18 cellular contexts compared by ENCODE assay signal in the genomic region with DNA sequence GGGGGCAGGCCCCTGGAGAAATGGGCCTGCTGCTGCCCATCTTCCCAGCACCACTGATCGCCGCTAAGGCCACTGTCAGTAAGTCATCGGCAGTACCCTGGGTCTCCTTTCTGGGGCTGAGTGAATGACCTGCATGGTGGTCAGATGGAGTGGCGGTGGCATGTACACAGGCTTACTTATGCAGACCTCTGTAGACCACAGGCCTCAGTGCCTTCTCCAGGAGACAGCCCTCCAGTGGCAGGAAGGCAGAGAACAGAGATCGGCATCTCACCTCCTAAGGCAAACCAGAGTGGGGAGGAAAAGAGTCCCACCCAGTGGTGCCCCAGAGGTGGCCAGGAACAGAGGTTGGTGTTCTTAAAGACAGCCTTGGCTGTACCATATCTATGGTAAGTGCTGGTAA. TPM values are rescaled to one million over a fixed set of nuclear protein-coding genes. Genes with fewer than 3 reads are reported as not detected.
A peak's percentile ranks its signal among the peaks of the same experiment; 100 is the strongest.
DNase-seq lines count a peak whose midpoint lies in the region; ATAC-seq, FAIRE-seq and TF ChIP-seq lines count a peak whose summit lies in the region.
"Had no signal": no experiment of that assay in that cellular context is flagged by ENCODE, and none has a peak within 500 bp of the region (broad histone marks: within the 10 kb centered on the region; RNA-seq: fewer than 3 reads in every experiment).

No MANE protein-coding gene starts in this region.

- no peak for TF ChIP-seq EP300 in HepG2 (IDR thresholded peaks at IDR 0.05; ENCODE audit: low read depth in 2 of 2, low read length in 2 of 2)
- TF ChIP-seq EP300 in HepG2 (CRISPR knock-in tag; IDR thresholded peaks at IDR 0.05; ENCODE audit: borderline replicate concordance) = no peak
- no peak for TF ChIP-seq EP300 in H1 (IDR thresholded peaks at IDR 0.05; ENCODE audit: borderline replicate concordance in 1 of 2, low read depth in 2 of 2, low read length in 2 of 2)

- H4K8ac ChIP-seq in H1 (ENCODE audit: extremely low read depth, insufficient read depth, low read length) = peak overlapping the region; percentile 18; the same call in 1 of the 2 replicates

- H3K4me1 ChIP-seq in HepG2 (ENCODE audit: insufficient read depth, low read length) = no peaks in the 10 kb centered on the region
- no peaks in the 10 kb centered on the region for H3K4me1 ChIP-seq in right lobe of liver
- no peaks in the 10 kb centered on the region for H3K4me1 ChIP-seq in Panc1 (ENCODE audit: control insufficient read depth, insufficient read depth, low read length)
- 0 out of 7 replicates have a peak, but pooled peaks cover 0 to 2% (median 0%) of the 10 kb centered on the region in 4 experiments for H3K4me1 ChIP-seq in H1 (replicated peaks in 1 of 4; ENCODE audit: control insufficient read depth in 3 of 4, insufficient read depth in 4 of 4, low read length in 3 of 4)

- peaks cover 18 to 48% of the 10 kb centered on the region in 2 experiments for H3K36me3 ChIP-seq in HepG2 (replicated peaks in 1 of 2; ENCODE audit: control insufficient read depth in 1 of 2, insufficient read depth in 2 of 2, low read length in 2 of 2)
- H3K36me3 ChIP-seq in right lobe of liver = no peaks in the 10 kb centered on the region
- no peaks in the 10 kb centered on the region for H3K36me3 ChIP-seq in Panc1 (ENCODE audit: control insufficient read depth, insufficient read depth, low read length)
- no peaks in the 10 kb centered on the region for H3K36me3 ChIP-seq in H1 (ENCODE audit: control insufficient read depth in 2 of 4, insufficient read depth in 4 of 4, low read length in 3 of 4)

- intact Hi-C loops in HepG2 (cut with micrococcal nuclease; ENCODE audit: unreplicated experiment) = no loop called here
- intact Hi-C loops in right lobe of liver (cut with DNase I) = no loop called here
- intact Hi-C loops in Panc1 (cut with micrococcal nuclease; ENCODE audit: unreplicated experiment) = no loop called here
- intact Hi-C loops in MCF 10A (cut with micrococcal nuclease) = no loop called here

- ATAC-seq in HepG2 (peak; percentile 48; the same call in 2 of the 3 replicates), right lobe of liver (no peak), Panc1 (peak; percentile 17; the same call in 1 of the 2 replicates), GM18909 (IDR thresholded peaks at IDR 0.05; ENCODE audit: poor library complexity, unreplicated experiment) (no peak)
- ATAC-seq in stimulated activated naive CD8-positive, alpha-beta T cell treated with anti-CD3 and anti-CD28 coated beads, Interleukin-15, Interleukin-2, amounts not matched to agents 100 U/mL and 50 U/mL, for 24 hours = no peak

- H3K79me2 ChIP-seq in HepG2 (ENCODE audit: insufficient read depth, low read length) (no peaks in the 10 kb centered on the region), H1 (ENCODE audit: control insufficient read depth in 1 of 2, insufficient read depth in 2 of 2, low read length in 2 of 2) (no peaks in the 10 kb centered on the region)

- no TSS peak for BruUV-seq in HepG2 (replicated peaks; lab: Mats Ljungman, UMichigan)
- BruUV-seq in Panc1 (replicated peaks; lab: Mats Ljungman, UMichigan) = no TSS peak
- no TSS peak for BruUV-seq in MCF 10A (replicated peaks; lab: Mats Ljungman, UMichigan)

- no peak overlapping the region for H3K4me3 Mint-ChIP-seq in MCF 10A (ENCODE audit: unreplicated experiment)
- H3K4me3 Mint-ChIP-seq: CD4-positive, alpha-beta T cell; IgD-negative memory B cell had no signal

- H2BK20ac ChIP-seq in H1 (ENCODE audit: low read length) = no peak overlapping the region

- TF ChIP-seq RAD21 in HepG2 (CRISPR knock-in tag; IDR thresholded peaks at IDR 0.05) = no peak
- peak; percentile 6 to 18; a peak in 2 of 4 replicates for TF ChIP-seq RAD21 in H1 (IDR thresholded peaks at IDR 0.05 in 1 of 2, conservative IDR thresholded peaks at IDR 0.05 in 1 of 2; ENCODE audit: low read depth in 2 of 2, low read length in 2 of 2)

- no peak overlapping the region for H2BK12ac ChIP-seq in H1 (ENCODE audit: low read depth, low read length)

- H3K18ac ChIP-seq in H1 (ENCODE audit: extremely low read depth, low read length) = no peak overlapping the region

- POLR2A ChIA-PET in HepG2 (lab: Yijun Ruan, JAX) (no interaction called here), Panc1 (lab: Charles Lee) (no interaction called here), H1 (lab: Charles Lee; ENCODE audit: partially characterized antibody) (no interaction called here), MCF 10A (lab: Yijun Ruan, JAX) (interaction anchor here (1.5 kb wide), 1 partner anchor 9 kb away, joined by 4 read pairs; no protein-coding TSS in a partner anchor)

- H2BK15ac ChIP-seq in H1 (ENCODE audit: low read length) = no peak overlapping the region

- H3K4me3 ChIP-seq in HepG2 (replicated peaks in 1 of 3; ENCODE audit: insufficient read depth in 1 of 3, low read depth in 2 of 3, low read length in 3 of 3) (no peak overlapping the region), right lobe of liver (no peak overlapping the region), Panc1 (ENCODE audit: low read depth in 2 of 2, low read length in 2 of 2) (no peak overlapping the region), H1 (ENCODE audit: extremely low read depth in 1 of 4, insufficient read depth in 2 of 4, low read depth in 3 of 4, low read length in 4 of 4) (no peak overlapping the region)

- H3K9ac ChIP-seq in HepG2 (ENCODE audit: insufficient read depth, low read depth, low read length) (no peak overlapping the region), H1 (replicated peaks in 1 of 4; ENCODE audit: extremely low read depth in 1 of 4, low read depth in 3 of 4, low read length in 3 of 4) (no peak overlapping the region)
- H3K9ac ChIP-seq: KMS-11 had no signal

- H3K27ac ChIP-seq in HepG2 (ENCODE audit: extremely low read length, insufficient read depth, low read length) (no peak overlapping the region), right lobe of liver (no peak overlapping the region), Panc1 (ENCODE audit: low read length) (no peak overlapping the region), H1 (ENCODE audit: low read depth, low read length) (no peak overlapping the region)
- H3K27ac ChIP-seq: 22Rv1, KMS-11 had no signal

- H3K23ac ChIP-seq in H1 (ENCODE audit: insufficient read length) = no peak overlapping the region

- H2AFZ ChIP-seq in HepG2 (ENCODE audit: low read length) (no peak overlapping the region), H1 (ENCODE audit: low read length) (no peak overlapping the region)

- no peak for DNase-seq in HepG2 (ENCODE audit: low spot score)
- DNase-seq in right lobe of liver = no peak
- DNase-seq in Panc1 (ENCODE audit: low read depth, low spot score) = no peak
- no peak for DNase-seq in H1 (ENCODE audit: low read depth in 1 of 2, low spot score in 2 of 2)
- no peak for DNase-seq in stimulated activated naive CD8-positive, alpha-beta T cell treated with anti-CD3 and anti-CD28 coated beads, Interleukin-15, Interleukin-2, amounts not matched to agents 100 U/mL and 50 U/mL, for 24 hours
- no peak for DNase-seq in MCF 10A (ENCODE audit: unreplicated experiment)
- DNase-seq: C1 segment of cervical spinal cord; Calu3; CD4-positive, alpha-beta T cell; DMS79; H7 had no signal

- H4K91ac ChIP-seq in H1 (replicated peaks; ENCODE audit: insufficient read length, low read length) = no peak overlapping the region

- no peaks in the 10 kb centered on the region for H3K27me3 ChIP-seq in HepG2 (ENCODE audit: control insufficient read depth in 1 of 2, insufficient read depth in 2 of 2, low read length in 2 of 2)
- no peaks in the 10 kb centered on the region for H3K27me3 ChIP-seq in right lobe of liver
- H3K27me3 ChIP-seq in Panc1 (ENCODE audit: control insufficient read depth, insufficient read depth, low read length) = no peaks in the 10 kb centered on the region
- no peaks in the 10 kb centered on the region for H3K27me3 ChIP-seq in H1 (replicated peaks in 1 of 4; ENCODE audit: control insufficient read depth in 3 of 4, extremely low read depth in 1 of 4, insufficient read depth in 3 of 4, low read length in 3 of 4)

- no peaks in the 10 kb centered on the region for H3K9me3 Mint-ChIP-seq in MCF 10A (ENCODE audit: unreplicated experiment)
- H3K9me3 Mint-ChIP-seq: CD4-positive, alpha-beta T cell; IgD-negative memory B cell had no signal

- H2AK5ac ChIP-seq in H1 (ENCODE audit: low read depth, low read length) = no peak overlapping the region

- no peaks in the 10 kb centered on the region for H3K27me3 Mint-ChIP-seq in MCF 10A (ENCODE audit: insufficient read depth, unreplicated experiment)
- H3K27me3 Mint-ChIP-seq: CD4-positive, alpha-beta T cell; IgD-negative memory B cell had no signal

- H3K56ac ChIP-seq in H1 (replicated peaks; ENCODE audit: insufficient read length, low read depth, low read length) = no peak overlapping the region

- no peak overlapping the region for H3K4ac ChIP-seq in H1 (replicated peaks; ENCODE audit: insufficient read length, low read depth, low read length)

- TF ChIP-seq CTCF in HepG2 (CRISPR knock-in tag; IDR thresholded peaks at IDR 0.05) (no peak), right lobe of liver (IDR thresholded peaks at IDR 0.05) (no peak), Panc1 (IDR thresholded peaks at IDR 0.05) (no peak), H1 (IDR thresholded peaks at IDR 0.05; ENCODE audit: control extremely low read depth in 1 of 3, insufficient read depth in 1 of 3, low read depth in 1 of 3, low read length in 3 of 3) (peak in 1 of 3 experiments; percentile 24; a peak in 1 of 4 replicates), MCF 10A (IDR thresholded peaks at IDR 0.05; ENCODE audit: unreplicated experiment) (no peak)

- CTCF ChIA-PET in HepG2 (lab: Yijun Ruan, JAX; ENCODE audit: low intra/inter-chr PET ratio, low total read pairs) = no interaction called here
- CTCF ChIA-PET in Panc1 (lab: Charles Lee) = no interaction called here
- CTCF ChIA-PET in H1 (lab: Charles Lee; ENCODE audit: partially characterized antibody) = interaction anchor here (0.8 to 10.4 kb wide), 10 partner anchors 9 to 477 kb away, joined by 3 to 93 read pairs (median 4); no protein-coding TSS in a partner anchor
- CTCF ChIA-PET in MCF 10A (lab: Yijun Ruan, JAX) = interaction anchor here (0.6 to 0.8 kb wide), 3 partner anchors 9 to 719 kb away, joined by 3 read pairs; no protein-coding TSS in a partner anchor

- H3K79me1 ChIP-seq in H1 (ENCODE audit: low read depth, low read length) = no peaks in the 10 kb centered on the region

- no peaks in the 10 kb centered on the region for H4K20me1 ChIP-seq in HepG2 (ENCODE audit: insufficient read depth, low read length)
- peaks cover 2 to 8% of the 10 kb centered on the region in 2 experiments for H4K20me1 ChIP-seq in H1 (replicated peaks in 1 of 2; ENCODE audit: control insufficient read depth in 1 of 2, insufficient read depth in 2 of 2, low read length in 2 of 2)

- no peaks in the 10 kb centered on the region for H3K9me3 ChIP-seq in HepG2 (ENCODE audit: low read length)
- H3K9me3 ChIP-seq in right lobe of liver = no peaks in the 10 kb centered on the region
- H3K9me3 ChIP-seq in Panc1 (ENCODE audit: control insufficient read depth, insufficient read depth, low read depth, low read length) = no peaks in the 10 kb centered on the region
- no peaks in the 10 kb centered on the region for H3K9me3 ChIP-seq in H1 (ENCODE audit: insufficient read depth in 2 of 2, low read depth in 1 of 2, low read length in 1 of 2)

- H2BK120ac ChIP-seq in H1 (replicated peaks; ENCODE audit: low read depth, low read length) = no peak overlapping the region

- no peak overlapping the region for H3K27ac Mint-ChIP-seq in MCF 10A (ENCODE audit: low read depth, unreplicated experiment)
- H3K27ac Mint-ChIP-seq: CD4-positive, alpha-beta T cell had no signal

- H3K36me3 Mint-ChIP-seq in MCF 10A (ENCODE audit: insufficient read depth, unreplicated experiment) = peaks cover 24% of the 10 kb centered on the region

- no peak overlapping the region for H4K5ac ChIP-seq in H1 (ENCODE audit: insufficient read length, low read depth, low read length)

- H3K23me2 ChIP-seq in H1 (ENCODE audit: low read depth, low read length) = no peaks in the 10 kb centered on the region

- in situ Hi-C loops in HepG2 (cut with HindIII; ENCODE audit: extremely low pct_ligation_motif_present, low pct_unique_long_range_greater_than_20kb) = no loop called here
- in situ Hi-C loops in Panc1 (cut with HindIII; ENCODE audit: low pct_unique_long_range_greater_than_20kb, low sequenced_read_pairs) = no loop called here

- no peak for FAIRE-seq in HepG2 (lab: Jason Lieb, UNC)
- FAIRE-seq in H1 (lab: Jason Lieb, UNC) = no peak
- FAIRE-seq: G401.6, GM12891 had no signal

- H2BK5ac ChIP-seq in H1 (ENCODE audit: low read depth, low read length) = no peak overlapping the region

- H3K4me1 Mint-ChIP-seq in MCF 10A (ENCODE audit: insufficient read depth, unreplicated experiment) = peaks cover 7% of the 10 kb centered on the region

- no peak overlapping the region for H3K14ac ChIP-seq in H1 (ENCODE audit: insufficient read length)

- 94% methylated on average over 4 of the region's 5 CpGs for WGBS in HepG2 (ENCODE audit: low lambda C conversion rate)
- 94% methylated on average over 3 of the region's 5 CpGs for WGBS in right lobe of liver (ENCODE audit: insufficient coverage, low coverage, low lambda C conversion rate, missing lambda C conversion rate)
- WGBS in H1 (ENCODE audit: extremely low coverage in 1 of 2, insufficient coverage in 1 of 2, insufficient read length in 1 of 2, insufficient replicate concordance in 2 of 2, low coverage in 1 of 2, low lambda C conversion rate in 2 of 2, missing lambda C conversion rate in 1 of 2), 2 experiments = 89% methylated on average over 5 of the region's 5 CpGs; no CpG with 5 or more reads in 1 of the 2 experiments

- H3K4me2 ChIP-seq in HepG2 (ENCODE audit: low read depth, low read length) (no peak overlapping the region), H1 (ENCODE audit: insufficient read depth in 1 of 2, low read depth in 2 of 2, low read length in 2 of 2) (no peak overlapping the region)
- H3K4me2 ChIP-seq: KMS-11 had no signal

- TF ChIP-seq POLR2A in HepG2 (IDR thresholded peaks at IDR 0.05; ENCODE audit: insufficient read depth in 1 of 2, low read depth in 2 of 2, low read length in 2 of 2) (no peak), right lobe of liver (IDR thresholded peaks at IDR 0.05) (no peak), H1 (IDR thresholded peaks at IDR 0.05; ENCODE audit: control extremely low read depth in 1 of 2, low read depth in 2 of 2, low read length in 2 of 2) (no peak)

RNA-seq across cellular contexts. Expression of gene LRRC4, which starts 22.8 kb away (rescaled TPM):
- total RNA-seq in HepG2 (2016; rRNA removed; fragmentation: Illumina TruSeq; extraction: Trizol) (not detected in 2 replicates), right lobe of liver (1 to 10 TPM in 5 of 6 experiments, under 1 TPM in 1; 0.74 to 4.0 (median 2.5) TPM), Panc1 (2021; ENCODE audit: unreplicated experiment) (not detected), MCF 10A (2022) (not detected in 2 replicates)
- not detected in 2 replicates for total RNA-seq in HepG2 (2016; cell fraction: cytosol; rRNA removed; fragmentation: Illumina TruSeq; extraction: Trizol; ENCODE audit: low read depth)
- total RNA-seq in HepG2 (2016; cell fraction: insoluble cytoplasmic fraction; rRNA removed; fragmentation: Illumina TruSeq; extraction: Trizol) = not detected in 2 replicates
- not detected in 2 replicates for total RNA-seq in HepG2 (2016; cell fraction: membrane; rRNA removed; fragmentation: Illumina TruSeq; extraction: Trizol)
- not detected in 2 replicates for total RNA-seq in HepG2 (2016; cell fraction: nucleus; rRNA removed; fragmentation: Illumina TruSeq; extraction: Trizol)
- polyA plus RNA-seq in HepG2 (2011; rRNA removed) (not detected in 2 replicates), H1 (2011; rRNA removed) (15.4 and 16.4 TPM in 2 replicates)
- not detected in 2 replicates for polyA plus RNA-seq in HepG2 (2011; cell fraction: cytosol; rRNA removed)
- not detected in 2 replicates for polyA plus RNA-seq in HepG2 (2011; cell fraction: nucleus; rRNA removed)
- 0.08 and 0.23 TPM in 2 replicates for polyA plus RNA-seq in HepG2 (2012)
- polyA plus RNA-seq in HepG2 (2016; cell fraction: cytosol; fragmentation: Illumina TruSeq; extraction: Trizol; ENCODE audit: low read depth) = not detected in 2 replicates
- not detected in 2 replicates for polyA plus RNA-seq in HepG2 (2016; cell fraction: insoluble cytoplasmic fraction; fragmentation: Illumina TruSeq; extraction: Trizol; ENCODE audit: low read depth)
- not detected in 2 replicates for polyA plus RNA-seq in HepG2 (2016; cell fraction: membrane; fragmentation: Illumina TruSeq; extraction: Trizol; ENCODE audit: low read depth)
- polyA plus RNA-seq in HepG2 (2016; cell fraction: nucleus; fragmentation: Illumina TruSeq; extraction: Trizol; ENCODE audit: insufficient read depth, low read depth) = not detected in 2 replicates
- polyA minus RNA-seq in HepG2 (2011; rRNA and poly(A)+ RNA removed; ENCODE audit: low replicate concordance) = not detected in 2 replicates
- not detected in 2 replicates for polyA minus RNA-seq in HepG2 (2011; cell fraction: cytosol; rRNA and poly(A)+ RNA removed)
- not detected in 2 replicates for polyA minus RNA-seq in HepG2 (2011; cell fraction: nucleus; rRNA and poly(A)+ RNA removed)
- polyA plus RNA-seq in Panc1 (2012; ENCODE audit: insufficient read length) = not detected
- 13.4 and 15.1 TPM in 2 replicates for total RNA-seq in H1 (2021; fragmentation: NEBNext Ultra II Directional; extraction: Animal tissue kit (Norgen Biotek cat#: 25700))
- 10.3 TPM for polyA plus RNA-seq in H1 (2011; cell fraction: cytosol; rRNA removed)
- polyA plus RNA-seq in H1 (2011; cell fraction: nucleus; rRNA removed) = 18.4 TPM
- 8.4 to 11.6 TPM (median 9.6 TPM) in 4 replicates for polyA plus RNA-seq in H1 (2012, experiment 1 of 2)
- 5.7 TPM for polyA plus RNA-seq in H1 (2012, experiment 2 of 2)
- 6.2 TPM for polyA plus RNA-seq in H1 (2013, experiment 1 of 2)
- 5.9 TPM for polyA plus RNA-seq in H1 (2013, experiment 2 of 2)
- polyA minus RNA-seq in H1 (2011; rRNA and poly(A)+ RNA removed) = 25.0 and 27.3 TPM in 2 replicates
- polyA minus RNA-seq in H1 (2011; cell fraction: cytosol; rRNA and poly(A)+ RNA removed) = 6.7 TPM
- polyA minus RNA-seq in H1 (2011; cell fraction: nucleus; rRNA and poly(A)+ RNA removed) = 13.3 TPM
- total RNA-seq: Calu3, HT-29 had no signal
- polyA plus RNA-seq: IgD-negative memory B cell had no signal

Comparison
In these comparisons a context has a peak if more than half of its experiments do, and no peak if none do; other contexts are left out.
1. ATAC-seq: peak in HepG2 (single experiment) and Panc1 (single experiment); none in right lobe of liver (0 of 4), stimulated activated naive CD8-positive, alpha-beta T cell treated with anti-CD3 and anti-CD28 coated beads, Interleukin-15, Interleukin-2, amounts not matched to agents 100 U/mL and 50 U/mL, for 24 hours (single experiment) and GM18909 (single experiment).
2. CTCF ChIA-PET loops: an anchor here in H1 (0.8 to 10.4 kb wide) and MCF 10A (0.6 to 0.8 kb wide); none called in HepG2 and Panc1.
3. Of the 41 proteins assayed by ChIP-seq in both HepG2 and H1: peak only in HepG2: none; only in H1: RAD21; in both: none; in neither: 39; mixed calls (peak in some experiments, not most) for 1.